ENCODE assay signal across 1 cellular context in the genomic region with DNA sequence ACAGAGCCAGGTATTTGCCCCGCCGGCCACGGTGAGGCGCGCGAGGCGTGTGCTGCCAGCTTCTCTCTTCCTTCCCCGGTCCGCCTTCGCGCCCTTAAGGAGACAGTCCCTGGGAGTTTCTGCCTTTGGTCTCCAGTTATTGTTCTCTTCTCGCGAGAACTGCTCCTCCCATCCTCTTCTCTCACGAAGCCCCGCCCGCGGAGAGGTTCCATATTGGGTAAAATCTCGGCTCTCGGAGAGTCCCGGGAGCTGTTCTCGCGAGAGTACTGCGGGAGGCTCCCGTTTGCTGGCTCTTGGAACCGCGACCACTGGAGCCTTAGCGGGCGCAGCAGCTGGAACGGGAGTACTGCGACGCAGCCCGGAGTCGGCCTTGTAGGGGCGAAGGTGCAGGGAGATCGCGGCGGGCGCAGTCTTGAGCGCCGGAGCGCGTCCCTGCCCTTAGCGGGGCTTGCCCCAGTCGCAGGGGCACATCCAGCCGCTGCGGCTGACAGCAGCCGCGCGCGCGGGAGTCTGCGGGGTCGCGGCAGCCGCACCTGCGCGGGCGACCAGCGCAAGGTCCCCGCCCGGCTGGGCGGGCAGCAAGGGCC.
TF ChIP-seq lines count a peak whose summit lies in the region.

MAPK14 (plus strand) TSS at position 308 of the 587 bp plus-strand sequence. CDS start 350 bp downstream, outside the sequence.

TF ChIP-seq in HepG2, 621 proteins besides CTCF, POLR2A, EP300 and RAD21 (continued from another document and continues in another):
- TF ChIP-seq, protein P1, sequence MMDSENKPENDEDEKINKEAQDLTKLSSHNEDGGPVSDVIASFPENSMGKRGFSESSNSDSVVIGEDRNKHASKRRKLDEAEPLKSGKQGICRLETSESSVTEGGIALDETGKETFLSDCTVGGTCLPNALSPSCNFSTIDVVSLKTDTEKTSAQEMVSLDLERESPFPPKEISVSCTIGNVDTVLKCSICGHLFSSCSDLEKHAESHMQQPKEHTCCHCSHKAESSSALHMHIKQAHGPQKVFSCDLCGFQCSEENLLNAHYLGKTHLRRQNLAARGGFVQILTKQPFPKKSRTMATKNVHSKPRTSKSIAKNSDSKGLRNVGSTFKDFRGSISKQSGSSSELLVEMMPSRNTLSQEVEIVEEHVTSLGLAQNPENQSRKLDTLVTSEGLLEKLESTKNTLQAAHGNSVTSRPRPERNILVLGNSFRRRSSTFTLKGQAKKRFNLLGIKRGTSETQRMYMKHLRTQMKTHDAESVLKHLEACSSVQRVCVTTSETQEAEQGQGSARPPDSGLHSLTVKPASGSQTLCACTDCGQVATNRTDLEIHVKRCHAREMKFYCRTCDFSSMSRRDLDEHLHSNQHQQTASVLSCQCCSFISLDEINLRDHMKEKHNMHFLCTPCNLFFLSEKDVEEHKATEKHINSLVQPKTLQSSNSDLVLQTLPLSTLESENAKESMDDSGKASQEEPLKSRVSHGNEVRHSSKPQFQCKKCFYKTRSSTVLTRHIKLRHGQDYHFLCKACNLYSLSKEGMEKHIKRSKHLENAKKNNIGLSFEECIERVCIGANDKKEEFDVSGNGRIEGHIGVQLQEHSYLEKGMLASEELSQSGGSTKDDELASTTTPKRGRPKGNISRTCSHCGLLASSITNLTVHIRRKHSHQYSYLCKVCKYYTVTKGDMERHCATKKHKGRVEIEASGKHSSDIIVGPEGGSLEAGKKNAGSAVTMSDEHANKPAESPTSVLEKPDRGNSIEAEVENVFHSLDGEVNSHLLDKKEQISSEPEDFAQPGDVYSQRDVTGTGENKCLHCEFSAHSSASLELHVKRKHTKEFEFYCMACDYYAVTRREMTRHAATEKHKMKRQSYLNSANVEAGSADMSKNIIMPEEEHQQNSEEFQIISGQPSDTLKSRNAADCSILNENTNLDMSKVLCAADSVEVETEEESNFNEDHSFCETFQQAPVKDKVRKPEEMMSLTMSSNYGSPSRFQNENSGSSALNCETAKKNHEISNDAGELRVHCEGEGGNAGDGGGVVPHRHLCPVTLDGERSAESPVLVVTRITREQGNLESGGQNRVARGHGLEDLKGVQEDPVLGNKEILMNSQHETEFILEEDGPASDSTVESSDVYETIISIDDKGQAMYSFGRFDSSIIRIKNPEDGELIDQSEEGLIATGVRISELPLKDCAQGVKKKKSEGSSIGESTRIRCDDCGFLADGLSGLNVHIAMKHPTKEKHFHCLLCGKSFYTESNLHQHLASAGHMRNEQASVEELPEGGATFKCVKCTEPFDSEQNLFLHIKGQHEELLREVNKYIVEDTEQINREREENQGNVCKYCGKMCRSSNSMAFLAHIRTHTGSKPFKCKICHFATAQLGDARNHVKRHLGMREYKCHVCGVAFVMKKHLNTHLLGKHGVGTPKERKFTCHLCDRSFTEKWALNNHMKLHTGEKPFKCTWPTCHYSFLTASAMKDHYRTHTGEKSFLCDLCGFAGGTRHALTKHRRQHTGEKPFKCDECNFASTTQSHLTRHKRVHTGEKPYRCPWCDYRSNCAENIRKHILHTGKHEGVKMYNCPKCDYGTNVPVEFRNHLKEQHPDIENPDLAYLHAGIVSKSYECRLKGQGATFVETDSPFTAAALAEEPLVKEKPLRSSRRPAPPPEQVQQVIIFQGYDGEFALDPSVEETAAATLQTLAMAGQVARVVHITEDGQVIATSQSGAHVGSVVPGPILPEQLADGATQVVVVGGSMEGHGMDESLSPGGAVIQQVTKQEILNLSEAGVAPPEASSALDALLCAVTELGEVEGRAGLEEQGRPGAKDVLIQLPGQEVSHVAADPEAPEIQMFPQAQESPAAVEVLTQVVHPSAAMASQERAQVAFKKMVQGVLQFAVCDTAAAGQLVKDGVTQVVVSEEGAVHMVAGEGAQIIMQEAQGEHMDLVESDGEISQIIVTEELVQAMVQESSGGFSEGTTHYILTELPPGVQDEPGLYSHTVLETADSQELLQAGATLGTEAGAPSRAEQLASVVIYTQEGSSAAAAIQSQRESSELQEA (CRISPR knock-in tag; IDR thresholded peaks at IDR 0.05; ENCODE audit: not compliant biosample characterization), result no peak
- TF ChIP-seq ATF5 (CRISPR knock-in tag; IDR thresholded peaks at IDR 0.05; ENCODE audit: low read depth), result 0 out of 2 replicates have a peak, but pooled peaks have one; percentile 4
- peak; percentile 60; the same call in 1 of the 2 replicates for TF ChIP-seq ZNF331 (CRISPR knock-in tag; IDR thresholded peaks at IDR 0.05)
- peak; percentile 73; the same call in 1 of the 2 replicates for TF ChIP-seq TBX2 (CRISPR knock-in tag; IDR thresholded peaks at IDR 0.05; ENCODE audit: borderline replicate concordance)
- TF ChIP-seq ZNF772 (CRISPR knock-in tag; IDR thresholded peaks at IDR 0.05), result peak; percentile 81; the same call in 1 of the 2 replicates
- TF ChIP-seq RNF219 (CRISPR knock-in tag; IDR thresholded peaks at IDR 0.05), result no peak
- TF ChIP-seq, protein P2, sequence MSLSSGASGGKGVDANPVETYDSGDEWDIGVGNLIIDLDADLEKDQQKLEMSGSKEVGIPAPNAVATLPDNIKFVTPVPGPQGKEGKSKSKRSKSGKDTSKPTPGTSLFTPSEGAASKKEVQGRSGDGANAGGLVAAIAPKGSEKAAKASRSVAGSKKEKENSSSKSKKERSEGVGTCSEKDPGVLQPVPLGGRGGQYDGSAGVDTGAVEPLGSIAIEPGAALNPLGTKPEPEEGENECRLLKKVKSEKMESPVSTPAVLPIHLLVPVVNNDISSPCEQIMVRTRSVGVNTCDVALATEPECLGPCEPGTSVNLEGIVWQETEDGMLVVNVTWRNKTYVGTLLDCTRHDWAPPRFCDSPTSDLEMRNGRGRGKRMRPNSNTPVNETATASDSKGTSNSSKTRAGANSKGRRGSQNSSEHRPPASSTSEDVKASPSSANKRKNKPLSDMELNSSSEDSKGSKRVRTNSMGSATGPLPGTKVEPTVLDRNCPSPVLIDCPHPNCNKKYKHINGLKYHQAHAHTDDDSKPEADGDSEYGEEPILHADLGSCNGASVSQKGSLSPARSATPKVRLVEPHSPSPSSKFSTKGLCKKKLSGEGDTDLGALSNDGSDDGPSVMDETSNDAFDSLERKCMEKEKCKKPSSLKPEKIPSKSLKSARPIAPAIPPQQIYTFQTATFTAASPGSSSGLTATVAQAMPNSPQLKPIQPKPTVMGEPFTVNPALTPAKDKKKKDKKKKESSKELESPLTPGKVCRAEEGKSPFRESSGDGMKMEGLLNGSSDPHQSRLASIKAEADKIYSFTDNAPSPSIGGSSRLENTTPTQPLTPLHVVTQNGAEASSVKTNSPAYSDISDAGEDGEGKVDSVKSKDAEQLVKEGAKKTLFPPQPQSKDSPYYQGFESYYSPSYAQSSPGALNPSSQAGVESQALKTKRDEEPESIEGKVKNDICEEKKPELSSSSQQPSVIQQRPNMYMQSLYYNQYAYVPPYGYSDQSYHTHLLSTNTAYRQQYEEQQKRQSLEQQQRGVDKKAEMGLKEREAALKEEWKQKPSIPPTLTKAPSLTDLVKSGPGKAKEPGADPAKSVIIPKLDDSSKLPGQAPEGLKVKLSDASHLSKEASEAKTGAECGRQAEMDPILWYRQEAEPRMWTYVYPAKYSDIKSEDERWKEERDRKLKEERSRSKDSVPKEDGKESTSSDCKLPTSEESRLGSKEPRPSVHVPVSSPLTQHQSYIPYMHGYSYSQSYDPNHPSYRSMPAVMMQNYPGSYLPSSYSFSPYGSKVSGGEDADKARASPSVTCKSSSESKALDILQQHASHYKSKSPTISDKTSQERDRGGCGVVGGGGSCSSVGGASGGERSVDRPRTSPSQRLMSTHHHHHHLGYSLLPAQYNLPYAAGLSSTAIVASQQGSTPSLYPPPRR (CRISPR knock-in tag; IDR thresholded peaks at IDR 0.05; ENCODE audit: borderline replicate concordance), result 0 out of 2 replicates have a peak, but pooled peaks have one; percentile 24
- TF ChIP-seq ZNF441 (CRISPR knock-in tag; IDR thresholded peaks at IDR 0.05; ENCODE audit: borderline replicate concordance), result peak; percentile 78; the same call in 1 of the 2 replicates
- TF ChIP-seq MTF2 (CRISPR knock-in tag; IDR thresholded peaks at IDR 0.05; ENCODE audit: borderline replicate concordance), result peak; percentile 76; the same call in 1 of the 2 replicates
- no peak for TF ChIP-seq PHB2 (IDR thresholded peaks at IDR 0.05; ENCODE audit: partially characterized antibody)
- TF ChIP-seq SAP130 (CRISPR knock-in tag; IDR thresholded peaks at IDR 0.05; ENCODE audit: low read depth), result peak; percentile 89
- TF ChIP-seq ATF4 (CRISPR knock-in tag; IDR thresholded peaks at IDR 0.05), result peak in 1 of 2 experiments; percentile 64; a peak in 2 of 4 replicates
- TF ChIP-seq ZSCAN29 (CRISPR knock-in tag; conservative IDR thresholded peaks at IDR 0.05), result peak; percentile 65; the same call in 1 of the 2 replicates
- 0 out of 2 replicates have a peak, but pooled peaks have one; percentile 46 for TF ChIP-seq ZNF570 (CRISPR knock-in tag; IDR thresholded peaks at IDR 0.05; ENCODE audit: borderline replicate concordance)
- peak; percentile 97; the same call in 1 of the 2 replicates for TF ChIP-seq CHCHD3 (CRISPR knock-in tag; IDR thresholded peaks at IDR 0.05)
- TF ChIP-seq, protein P3, sequence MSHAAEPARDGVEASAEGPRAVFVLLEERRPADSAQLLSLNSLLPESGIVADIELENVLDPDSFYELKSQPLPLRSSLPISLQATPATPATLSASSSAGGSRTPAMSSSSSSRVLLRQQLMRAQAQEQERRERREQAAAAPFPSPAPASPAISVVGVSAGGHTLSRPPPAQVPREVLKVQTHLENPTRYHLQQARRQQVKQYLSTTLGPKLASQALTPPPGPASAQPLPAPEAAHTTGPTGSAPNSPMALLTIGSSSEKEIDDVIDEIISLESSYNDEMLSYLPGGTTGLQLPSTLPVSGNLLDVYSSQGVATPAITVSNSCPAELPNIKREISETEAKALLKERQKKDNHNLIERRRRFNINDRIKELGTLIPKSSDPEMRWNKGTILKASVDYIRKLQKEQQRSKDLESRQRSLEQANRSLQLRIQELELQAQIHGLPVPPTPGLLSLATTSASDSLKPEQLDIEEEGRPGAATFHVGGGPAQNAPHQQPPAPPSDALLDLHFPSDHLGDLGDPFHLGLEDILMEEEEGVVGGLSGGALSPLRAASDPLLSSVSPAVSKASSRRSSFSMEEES (CRISPR knock-in tag; IDR thresholded peaks at IDR 0.05), result peak; percentile 27; the same call in 1 of the 2 replicates
- TF ChIP-seq, protein P4, sequence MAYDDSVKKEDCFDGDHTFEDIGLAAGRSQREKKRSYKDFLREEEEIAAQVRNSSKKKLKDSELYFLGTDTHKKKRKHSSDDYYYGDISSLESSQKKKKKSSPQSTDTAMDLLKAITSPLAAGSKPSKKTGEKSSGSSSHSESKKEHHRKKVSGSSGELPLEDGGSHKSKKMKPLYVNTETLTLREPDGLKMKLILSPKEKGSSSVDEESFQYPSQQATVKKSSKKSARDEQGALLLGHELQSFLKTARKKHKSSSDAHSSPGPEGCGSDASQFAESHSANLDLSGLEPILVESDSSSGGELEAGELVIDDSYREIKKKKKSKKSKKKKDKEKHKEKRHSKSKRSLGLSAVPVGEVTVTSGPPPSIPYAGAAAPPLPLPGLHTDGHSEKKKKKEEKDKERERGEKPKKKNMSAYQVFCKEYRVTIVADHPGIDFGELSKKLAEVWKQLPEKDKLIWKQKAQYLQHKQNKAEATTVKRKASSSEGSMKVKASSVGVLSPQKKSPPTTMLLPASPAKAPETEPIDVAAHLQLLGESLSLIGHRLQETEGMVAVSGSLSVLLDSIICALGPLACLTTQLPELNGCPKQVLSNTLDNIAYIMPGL (CRISPR knock-in tag; IDR thresholded peaks at IDR 0.05; ENCODE audit: borderline replicate concordance in 1 of 2, low read depth in 1 of 2), result peak; percentile 95 to 96
- TF ChIP-seq SIN3A (IDR thresholded peaks at IDR 0.05; ENCODE audit: borderline replicate concordance, low read depth, low read length), result peak; percentile 98; the same call in 1 of the 2 replicates
- peak; percentile 66 for TF ChIP-seq ZNF598 (CRISPR knock-in tag; IDR thresholded peaks at IDR 0.05; ENCODE audit: borderline replicate concordance)
- TF ChIP-seq SPEN (CRISPR knock-in tag; IDR thresholded peaks at IDR 0.05; ENCODE audit: low read depth), result peak; percentile 84
- peak; percentile 23; the same call in 1 of the 2 replicates for TF ChIP-seq ZFYVE20 (CRISPR knock-in tag; IDR thresholded peaks at IDR 0.05; ENCODE audit: borderline replicate concordance, low read depth)
- no peak for TF ChIP-seq ZNF577 (CRISPR knock-in tag; IDR thresholded peaks at IDR 0.05; ENCODE audit: borderline replicate concordance, low read depth)
- TF ChIP-seq CEBPB (IDR thresholded peaks at IDR 0.05; ENCODE audit: borderline replicate concordance, low read depth, low read length), result no peak
- TF ChIP-seq NFIC (IDR thresholded peaks at IDR 0.05; ENCODE audit: low read length), result no peak
- TF ChIP-seq ZNF224 (CRISPR knock-in tag; IDR thresholded peaks at IDR 0.05), result no peak; the same call in 1 of the 2 replicates
- TF ChIP-seq, protein P5, sequence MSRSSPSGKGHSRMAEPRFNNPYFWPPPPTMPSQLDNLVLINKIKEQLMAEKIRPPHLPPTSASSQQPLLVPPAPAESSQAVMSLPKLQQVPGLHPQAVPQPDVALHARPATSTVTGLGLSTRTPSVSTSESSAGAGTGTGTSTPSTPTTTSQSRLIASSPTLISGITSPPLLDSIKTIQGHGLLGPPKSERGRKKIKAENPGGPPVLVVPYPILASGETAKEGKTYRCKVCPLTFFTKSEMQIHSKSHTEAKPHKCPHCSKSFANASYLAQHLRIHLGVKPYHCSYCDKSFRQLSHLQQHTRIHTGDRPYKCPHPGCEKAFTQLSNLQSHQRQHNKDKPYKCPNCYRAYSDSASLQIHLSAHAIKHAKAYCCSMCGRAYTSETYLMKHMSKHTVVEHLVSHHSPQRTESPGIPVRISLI (CRISPR knock-in tag; IDR thresholded peaks at IDR 0.05; ENCODE audit: borderline replicate concordance), result no peak
